ENCODE assay signal across 8 cellular contexts in the genomic region with DNA sequence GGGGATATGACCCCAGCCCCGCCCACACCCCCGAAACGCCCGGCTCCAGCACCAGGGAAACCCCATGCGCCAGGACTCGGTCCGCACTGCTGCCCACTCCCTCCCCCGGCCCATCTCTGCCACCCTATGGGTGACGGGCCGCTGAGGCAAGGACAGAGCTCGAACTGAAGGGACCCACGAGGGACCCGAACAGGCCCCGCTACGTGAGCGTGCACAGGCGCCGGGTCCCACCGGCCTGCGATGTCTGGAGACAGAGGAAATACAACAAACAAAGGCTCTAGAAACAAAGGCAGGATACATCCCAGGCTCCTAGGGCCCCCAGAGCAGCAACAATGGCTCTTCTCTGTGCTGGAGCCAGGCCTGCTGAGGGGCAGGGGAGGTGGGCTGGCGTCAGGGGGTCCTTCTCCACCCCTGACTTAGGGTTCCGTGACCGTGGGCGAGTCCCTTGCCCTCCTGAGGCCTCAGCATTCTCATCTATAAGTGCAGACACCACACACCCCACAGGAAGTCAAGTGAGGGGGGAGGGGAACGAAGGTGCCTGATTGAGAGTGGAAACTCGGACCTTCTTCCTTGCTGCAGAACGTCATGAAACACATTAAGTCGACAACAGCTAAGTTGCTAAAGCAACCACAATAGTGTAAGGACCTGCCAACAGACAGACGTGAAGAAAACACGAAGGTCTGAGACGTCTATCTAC.
DNase-seq lines count a peak whose midpoint lies in the region; ATAC-seq and TF ChIP-seq lines count a peak whose summit lies in the region.

No MANE protein-coding gene starts in this region.

- H3K27ac ChIP-seq in cingulate gyrus (ENCODE audit: low read depth, low read length), result peak overlapping the region; percentile 92

- POLR2A ChIA-PET in AG04449 (lab: Yijun Ruan, JAX), result no interaction called here

- CTCF ChIA-PET in AG04449 (lab: Yijun Ruan, JAX), result interaction anchor here (1.0 to 3.9 kb wide), 2 partner anchors 15 to 18 kb away, joined by 3 to 14 read pairs; no protein-coding TSS in a partner anchor

- ATAC-seq in GM19328 (IDR thresholded peaks at IDR 0.05; ENCODE audit: unreplicated experiment), result no peak

- no peak for TF ChIP-seq CTCF in AG04449 (IDR thresholded peaks at IDR 0.05; ENCODE audit: insufficient read depth, low read length, missing control alignments)

- H3K4me3 ChIP-seq in AG04449 (ENCODE audit: low read depth, low read length), result peak overlapping the region; percentile 15; the same call in 1 of the 2 replicates

- DNase-seq in AG04449 (ENCODE audit: low read depth, low spot score), result no peak
- DNase-seq in UCSD-AML1 (lab: John Stamatoyannopoulos, UW; ENCODE audit: unreplicated experiment), result peak; percentile 25
- DNase-seq in nucleus accumbens (lab: John Stamatoyannopoulos, UW), result peak in 35 of 56 donors; percentile 9 to 75 (median 52)
- DNase-seq in NCI-H128 (lab: John Stamatoyannopoulos, UW; ENCODE audit: unreplicated experiment), result no peak
- DNase-seq in AG08396 (ENCODE audit: low spot score), result no peak
- DNase-seq in HCEC 1CT, result no peak

Comparison
In these comparisons a context has a peak if more than half of its experiments do, and no peak if none do; other contexts are left out.
1. DNase-seq: peak in UCSD-AML1 (single experiment) and nucleus accumbens (35 of 56); none in AG04449 (single experiment), NCI-H128 (single experiment), AG08396 (single experiment) and HCEC 1CT (single experiment).